8 cellular contexts compared by ENCODE assay signal in the genomic region with DNA sequence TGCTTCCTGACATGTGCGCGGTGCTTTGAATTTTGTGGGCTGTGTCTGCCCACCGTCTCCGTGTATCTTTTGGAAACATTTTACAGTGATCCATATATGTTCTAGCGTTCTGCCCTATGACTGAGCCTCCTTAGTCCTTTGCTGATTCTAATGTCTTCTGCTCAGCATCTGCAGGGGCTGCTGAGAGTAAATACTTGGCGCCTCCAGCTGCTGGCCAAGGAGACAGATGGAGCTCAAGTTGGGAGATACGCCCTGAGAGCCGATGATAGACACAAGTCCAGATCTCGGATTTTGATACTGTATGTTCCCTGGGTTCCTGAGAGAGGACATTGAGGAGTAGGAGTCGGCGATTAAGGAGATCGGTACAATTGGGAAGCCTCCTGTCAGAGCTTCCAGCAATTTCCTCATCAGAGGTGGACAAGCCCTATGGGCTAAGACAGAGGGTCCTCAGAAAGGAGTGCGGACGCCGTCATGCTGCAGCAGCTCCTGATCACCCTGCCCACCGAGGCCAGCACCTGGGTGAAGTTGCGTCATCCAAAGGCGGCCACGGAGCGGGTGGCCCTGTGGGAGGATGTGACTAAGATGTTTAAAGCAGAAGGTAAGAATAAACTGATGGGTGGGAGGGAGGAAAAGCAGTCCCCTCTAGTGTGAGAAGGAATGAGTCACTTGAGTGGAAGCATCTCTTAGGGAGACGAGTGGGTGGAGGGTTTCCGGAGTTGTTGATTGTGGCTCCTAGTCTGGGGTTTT. TPM values are rescaled to one million over a fixed set of nuclear protein-coding genes. Genes with fewer than 3 reads are reported as not detected.
DNase-seq lines count a peak whose midpoint lies in the region; TF ChIP-seq lines count a peak whose summit lies in the region.

No MANE protein-coding gene starts in this region.

- H3K18ac ChIP-seq in H9 (ENCODE audit: insufficient read length, low read depth, low read length) (peak overlapping the region; percentile 60), mesendoderm (ENCODE audit: low read length) (peak overlapping the region; percentile 75)

- no peak overlapping the region for H3T11ph ChIP-seq in H9 (ENCODE audit: low read length)

- H3K23me2 ChIP-seq in H9 (ENCODE audit: insufficient read length, low read depth, low read length, poor library complexity, severe bottlenecking), result peaks cover 15% of the 10 kb centered on the region

- H3K9me3 Mint-ChIP-seq in H9, result peaks cover 36 to 44% of the 10 kb centered on the region in 2 experiments
- peaks cover 51% of the 10 kb centered on the region for H3K9me3 Mint-ChIP-seq in activated CD4-positive, alpha-beta memory T cell treated with anti-CD3 and anti-CD28 coated beads for 36 hours

- no CpG with 5 or more reads among the region's 22 CpGs for WGBS in H9 (ENCODE audit: extremely low coverage, insufficient read length, low lambda C conversion rate)
- WGBS in mesendoderm (ENCODE audit: extremely low coverage, insufficient coverage, low lambda C conversion rate), result no CpG with 5 or more reads among the region's 22 CpGs

- no peaks in the 10 kb centered on the region for H3K27me3 Mint-ChIP-seq in H9 (ENCODE audit: low read depth)
- no peaks in the 10 kb centered on the region for H3K27me3 Mint-ChIP-seq in activated CD4-positive, alpha-beta memory T cell treated with anti-CD3 and anti-CD28 coated beads for 36 hours

- CTCF ChIA-PET in activated CD4-positive, alpha-beta memory T cell treated with anti-CD3 and anti-CD28 coated beads for 36 hours (lab: Charles Lee), result interaction anchor here (0.7 to 2.0 kb wide), 8 partner anchors 28 to 1053 kb away, joined by 3 to 10 read pairs (median 4); partner anchors contain the start of genes EXO5 and ZNF684

- H4K8ac ChIP-seq in H9 (replicated peaks; ENCODE audit: insufficient read length, low read depth, low read length), result no peak overlapping the region
- H4K8ac ChIP-seq in mesendoderm (ENCODE audit: low read depth, low read length), result no peak overlapping the region

- H4K91ac ChIP-seq in H9 (ENCODE audit: insufficient read length, low read depth, low read length), result no peak overlapping the region

- H3K36me3 ChIP-seq in mesendoderm (ENCODE audit: control insufficient read depth, insufficient read depth, low read length), result no peaks in the 10 kb centered on the region

- H3K4me2 ChIP-seq in H9 (ENCODE audit: insufficient read depth, insufficient read length, low read length) (peak overlapping the region; percentile 90), mesendoderm (ENCODE audit: low read length) (peak overlapping the region; percentile 91)

- in situ Hi-C loops in G401 (cut with HindIII; ENCODE audit: low sequenced_read_pairs), result no loop called here

- no peak overlapping the region for H2AFZ ChIP-seq in H9 (ENCODE audit: low read length)

- intact Hi-C loops in activated CD4-positive, alpha-beta memory T cell treated with anti-CD3 and anti-CD28 coated beads for 36 hours (cut with micrococcal nuclease), result loop anchor here (1.0 to 10.0 kb wide), 6 partner anchors 27 to 244 kb away; partner anchors contain the start of genes EXO5, NFYC, ZFP69 and ZMPSTE24

- H3K79me2 ChIP-seq in H9 (ENCODE audit: insufficient read depth, low read length), result no peaks in the 10 kb centered on the region; the same call in 1 of the 2 replicates
- H3K79me2 ChIP-seq in mesendoderm (ENCODE audit: control insufficient read depth, insufficient read depth, low read length), result no peaks in the 10 kb centered on the region

- no peak overlapping the region for H2BK120ac ChIP-seq in H9 (ENCODE audit: low read depth, low read length, poor library complexity, severe bottlenecking)
- no peak overlapping the region for H2BK120ac ChIP-seq in mesendoderm (ENCODE audit: low read depth, low read length)

- no peak overlapping the region for H2BK12ac ChIP-seq in H9 (ENCODE audit: insufficient read length, low read depth, low read length)

- H3K27ac Mint-ChIP-seq in H9, result peak overlapping the region; percentile 25 to 96 (median 36); a peak in 4 of 7 replicates
- peak overlapping the region; percentile 97 for H3K27ac Mint-ChIP-seq in activated CD4-positive, alpha-beta memory T cell treated with anti-CD3 and anti-CD28 coated beads for 36 hours

- H2BK20ac ChIP-seq in H9 (ENCODE audit: low read depth, low read length, poor library complexity, severe bottlenecking), result no peak overlapping the region

- H3K4ac ChIP-seq in H9 (ENCODE audit: low read depth, low read length) (no peak overlapping the region; the same call in 1 of the 2 replicates), mesendoderm (ENCODE audit: low read depth, low read length) (no peak overlapping the region)

- H3K79me1 ChIP-seq in H9 (ENCODE audit: insufficient read depth, low read depth, low read length, poor library complexity, severe bottlenecking) (no peaks in the 10 kb centered on the region), mesendoderm (ENCODE audit: low read length) (no peaks in the 10 kb centered on the region)

- H4K20me1 ChIP-seq in H9 (ENCODE audit: control insufficient read depth, insufficient read depth, insufficient read length), result no peaks in the 10 kb centered on the region

- DNase-seq in G401 (ENCODE audit: low spot score) (peak; percentile 50), H9 (peak; percentile 52), NCI-H1092 (lab: John Stamatoyannopoulos, UW) (peak; percentile 52), ecto neural progenitor cell (ENCODE audit: low spot score) (peak; percentile 55), mesendoderm (peak; percentile 32), NCI-H2107 (lab: John Stamatoyannopoulos, UW) (no peak)
- DNase-seq in activated CD4-positive, alpha-beta memory T cell treated with anti-CD3 and anti-CD28 coated beads for 36 hours, result peak; percentile 94
- peak; percentile 45 for DNase-seq in stimulated activated CD8-positive, alpha-beta memory T cell treated with anti-CD3 and anti-CD28 coated beads, Interleukin-15, amount 100 ng/mL, for 24 hours (ENCODE audit: low read depth)

- no peak overlapping the region for H3K23ac ChIP-seq in H9 (ENCODE audit: insufficient read length, low read depth, low read length)
- no peak overlapping the region for H3K23ac ChIP-seq in mesendoderm (ENCODE audit: low read length)

- peaks cover 20% of the 10 kb centered on the region in 2 experiments for H3K4me1 Mint-ChIP-seq in H9
- H3K4me1 Mint-ChIP-seq in activated CD4-positive, alpha-beta memory T cell treated with anti-CD3 and anti-CD28 coated beads for 36 hours (ENCODE audit: low read depth), result peaks cover 34% of the 10 kb centered on the region

- H2BK5ac ChIP-seq in H9 (ENCODE audit: insufficient read length, low read length) (no peak overlapping the region), mesendoderm (ENCODE audit: low read length) (peak overlapping the region; percentile 30)

- no peak overlapping the region for H3K56ac ChIP-seq in H9 (ENCODE audit: insufficient read length, low read depth, low read length)
- peak overlapping the region; percentile 88 for H3K56ac ChIP-seq in mesendoderm (ENCODE audit: low read length)

- no peak for TF ChIP-seq CTCF in H9 (conservative IDR thresholded peaks at IDR 0.05)

- peaks cover 33 to 51% (median 45%) of the 10 kb centered on the region in 3 experiments for H3K36me3 Mint-ChIP-seq in H9 (ENCODE audit: insufficient read depth in 1 of 3, low read depth in 3 of 3)
- H3K36me3 Mint-ChIP-seq in activated CD4-positive, alpha-beta memory T cell treated with anti-CD3 and anti-CD28 coated beads for 36 hours, result peaks cover 59% of the 10 kb centered on the region

- no peak overlapping the region for H2BK15ac ChIP-seq in H9 (ENCODE audit: low read depth, low read length)
- H2BK15ac ChIP-seq in mesendoderm (replicated peaks; ENCODE audit: low read depth), result no peak overlapping the region

- H3K14ac ChIP-seq in H9 (ENCODE audit: insufficient read depth, low read length), result peak overlapping the region; percentile 90; the same call in 1 of the 2 replicates

- H3K27me3 ChIP-seq in H9 (ENCODE audit: insufficient read depth, low read length), result no peaks in the 10 kb centered on the region
- no peaks in the 10 kb centered on the region for H3K27me3 ChIP-seq in mesendoderm (ENCODE audit: insufficient read depth, low read length, poor library complexity)

- H4K5ac ChIP-seq in H9 (ENCODE audit: insufficient read length, low read depth, low read length), result no peak overlapping the region
- no peak overlapping the region for H4K5ac ChIP-seq in mesendoderm (ENCODE audit: low read length)

- POLR2A ChIA-PET in activated CD4-positive, alpha-beta memory T cell treated with anti-CD3 and anti-CD28 coated beads for 36 hours (lab: Charles Lee), result interaction anchor here (0.6 to 2.1 kb wide), 12 partner anchors 9 to 241 kb away, joined by 3 to 21 read pairs (median 6); partner anchors contain the start of genes EXO5, NFYC, SMAP2 and ZFP69

- no peak overlapping the region for H2AK5ac ChIP-seq in H9 (ENCODE audit: insufficient read length, low read length)
- H2AK5ac ChIP-seq in mesendoderm (ENCODE audit: low read length), result peak overlapping the region; percentile 31

- peak overlapping the region; percentile 31 for H3K4me3 ChIP-seq in mesendoderm (ENCODE audit: low read length)

- H3K9ac ChIP-seq in H9 (ENCODE audit: extremely low read depth, insufficient read length, low read length) (peak overlapping the region; percentile 77), mesendoderm (ENCODE audit: low read length) (peak overlapping the region; percentile 80)

- H3K4me1 ChIP-seq in H9 (ENCODE audit: insufficient read depth, low read length) (no peaks in the 10 kb centered on the region; the same call in 1 of the 2 replicates), mesendoderm (ENCODE audit: control insufficient read depth, low read depth, low read length) (peaks cover 4% of the 10 kb centered on the region)

- H3K9me3 ChIP-seq in H9 (ENCODE audit: control insufficient read depth, low read depth, low read length), result peaks cover 3% of the 10 kb centered on the region

- H3K27ac ChIP-seq in H9 (ENCODE audit: insufficient read length, low read depth, low read length), result peak overlapping the region; percentile 48
- H3K27ac ChIP-seq in mesendoderm (ENCODE audit: low read depth, low read length), result peak overlapping the region; percentile 89

- peak overlapping the region; percentile 82 to 88 for H3K4me3 Mint-ChIP-seq in H9
- peak overlapping the region; percentile 78 for H3K4me3 Mint-ChIP-seq in activated CD4-positive, alpha-beta memory T cell treated with anti-CD3 and anti-CD28 coated beads for 36 hours

RNA-seq across cellular contexts. Expression of gene ZFP69B, which starts 0.4 kb away (rescaled TPM):
- total RNA-seq in G401 (2014; rRNA removed; shearing (Covaris generic)), result 2.8 and 3.0 TPM in 2 replicates
- 16.2 and 17.5 TPM in 2 replicates for total RNA-seq in H9 (2021)
- total RNA-seq in activated CD4-positive, alpha-beta memory T cell treated with anti-CD3 and anti-CD28 coated beads for 36 hours, result 1 to 10 TPM; 4.8 to 5.7 TPM
- polyA plus RNA-seq in mesendoderm (2013, experiment 1 of 2), result 4.9 TPM
- polyA plus RNA-seq in mesendoderm (2013, experiment 2 of 2), result 4.7 TPM

RNA-seq across cellular contexts. Expression of gene ZFP69, which starts 26.4 kb away (rescaled TPM):
- total RNA-seq in G401 (2014; rRNA removed; shearing (Covaris generic)), result not detected in 2 replicates
- total RNA-seq in H9 (2021), result 6.8 and 7.6 TPM in 2 replicates
- total RNA-seq in activated CD4-positive, alpha-beta memory T cell treated with anti-CD3 and anti-CD28 coated beads for 36 hours, result 1 to 10 TPM; 3.9 to 4.5 TPM
- polyA plus RNA-seq in mesendoderm (2013, experiment 1 of 2), result 2.8 TPM
- polyA plus RNA-seq in mesendoderm (2013, experiment 2 of 2), result 2.9 TPM

RNA-seq across cellular contexts. Expression of gene EXO5, which starts 57.9 kb away (rescaled TPM):
- total RNA-seq in G401 (2014; rRNA removed; shearing (Covaris generic)), result 3.5 and 9.9 TPM in 2 replicates
- total RNA-seq in H9 (2021), result 13.4 and 14.2 TPM in 2 replicates
- 10 to 100 TPM in 1 of 2 experiments, 1 to 10 TPM in 1; 9.7 to 11.7 TPM for total RNA-seq in activated CD4-positive, alpha-beta memory T cell treated with anti-CD3 and anti-CD28 coated beads for 36 hours
- 6.5 TPM for polyA plus RNA-seq in mesendoderm (2013, experiment 1 of 2)
- 6.2 TPM for polyA plus RNA-seq in mesendoderm (2013, experiment 2 of 2)
